ENCODE assay signal across 8 cellular contexts in the genomic region with DNA sequence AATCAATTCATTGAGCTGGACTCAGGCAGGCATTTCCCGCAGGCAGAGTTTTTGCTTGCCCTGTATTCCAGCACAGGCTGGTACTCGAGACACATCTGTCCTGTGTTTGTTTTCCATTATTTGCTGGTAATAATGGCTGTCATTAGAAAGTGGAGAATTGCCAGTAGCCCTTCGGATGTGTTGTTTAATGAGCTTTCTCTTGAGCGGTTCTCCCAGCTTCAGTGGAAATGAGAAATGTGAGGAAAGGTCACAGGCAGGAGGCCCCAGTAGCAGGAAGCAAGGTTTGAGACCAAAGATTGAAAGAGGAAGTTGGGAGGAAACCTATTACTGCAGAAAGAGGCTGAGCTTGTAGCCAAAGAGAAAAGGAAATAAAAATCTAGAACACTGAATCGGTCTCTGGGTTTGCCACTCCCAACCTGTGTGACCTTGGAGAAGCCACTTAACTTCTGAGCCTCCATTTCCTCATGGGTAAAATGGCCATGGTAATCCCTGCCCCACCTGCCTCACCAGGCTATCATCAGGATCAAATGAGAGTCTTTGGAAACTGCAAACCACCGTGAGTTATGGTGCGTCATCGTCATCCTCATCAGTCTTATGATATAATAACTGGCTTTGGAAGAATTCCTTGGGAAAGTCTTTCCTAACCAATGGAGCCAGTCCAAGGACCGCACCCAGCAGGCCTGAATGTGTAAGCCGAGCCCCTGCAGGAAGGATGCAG.
A peak's percentile ranks its signal among the peaks of the same experiment; 100 is the strongest.
DNase-seq lines count a peak whose midpoint lies in the region; ATAC-seq, FAIRE-seq and TF ChIP-seq lines count a peak whose summit lies in the region.

No MANE protein-coding gene starts in this region.

- CTCF ChIA-PET in activated naive CD4-positive, alpha-beta T cell treated with anti-CD3 and anti-CD28 coated beads for 36 hours (lab: Charles Lee), result interaction anchor here (0.6 to 1.0 kb wide), 3 partner anchors 44 to 108 kb away, joined by 3 read pairs; no protein-coding TSS in a partner anchor

- no peaks in the 10 kb centered on the region for H3K27me3 ChIP-seq in bronchial epithelial cell (ENCODE audit: control insufficient read depth, insufficient read depth, low read length)
- no peaks in the 10 kb centered on the region for H3K27me3 ChIP-seq in mucosa of rectum (ENCODE audit: control insufficient read depth in 2 of 2, insufficient read depth in 2 of 2, low read length in 2 of 2)

- peak overlapping the region; percentile 49 to 61 for H3K9ac ChIP-seq in mucosa of rectum (ENCODE audit: low read depth in 1 of 2, low read length in 2 of 2)

- H3K4me3 ChIP-seq in bronchial epithelial cell (ENCODE audit: low read depth, low read length) (no peak overlapping the region), mucosa of rectum (ENCODE audit: low read length in 2 of 2) (peak overlapping the region; percentile 9 to 33)

- H3K27ac Mint-ChIP-seq in activated naive CD4-positive, alpha-beta T cell treated with anti-CD3 and anti-CD28 coated beads for 36 hours, result peak overlapping the region; percentile 74

- peaks cover 3% of the 10 kb centered on the region for H3K9me3 Mint-ChIP-seq in activated naive CD4-positive, alpha-beta T cell treated with anti-CD3 and anti-CD28 coated beads for 36 hours

- peaks cover 25 to 31% of the 10 kb centered on the region in 2 donors for H3K4me1 ChIP-seq in mucosa of rectum (ENCODE audit: control insufficient read depth in 2 of 2, insufficient read depth in 2 of 2, low read length in 2 of 2)

- no peaks in the 10 kb centered on the region for H3K9me3 ChIP-seq in mucosa of rectum (ENCODE audit: control insufficient read depth in 2 of 2, low read length in 2 of 2)

- peak overlapping the region; percentile 85 to 86 for H3K27ac ChIP-seq in mucosa of rectum (ENCODE audit: low read depth in 2 of 2, low read length in 2 of 2)

- peak; percentile 95 for FAIRE-seq in bronchial epithelial cell (lab: Jason Lieb, UNC)

- no peak overlapping the region for H3K4me3 Mint-ChIP-seq in activated naive CD4-positive, alpha-beta T cell treated with anti-CD3 and anti-CD28 coated beads for 36 hours

- DNase-seq in activated naive CD4-positive, alpha-beta T cell treated with anti-CD3 and anti-CD28 coated beads for 36 hours, result no peak
- DNase-seq in activated naive CD4-positive, alpha-beta T cell treated with Interleukin-2 at 50 U/mL for 16 hours, result no peak
- DNase-seq in NOMO-1 (lab: John Stamatoyannopoulos, UW; ENCODE audit: unreplicated experiment in 2 of 2), result peak; percentile 72 to 93
- DNase-seq in bronchial epithelial cell (ENCODE audit: low read depth), result peak; percentile 99
- no peak for DNase-seq in HuH-7 (ENCODE audit: low spot score)
- no peak for DNase-seq in stimulated activated CD4-positive, alpha-beta T cell treated with anti-CD3 and anti-CD28 coated beads, Interleukin-2, amount 100 ng/mL, for 48 hours

- H3K36me3 ChIP-seq in bronchial epithelial cell (ENCODE audit: control insufficient read depth, insufficient read depth, low read length) (peaks cover 16% of the 10 kb centered on the region), mucosa of rectum (ENCODE audit: control insufficient read depth in 2 of 2, insufficient read depth in 2 of 2, low read length in 2 of 2) (peaks cover 5 to 10% of the 10 kb centered on the region in 2 donors)

- no peak for ATAC-seq in HG02938 (IDR thresholded peaks at IDR 0.05; ENCODE audit: unreplicated experiment)

- intact Hi-C loops in activated naive CD4-positive, alpha-beta T cell treated with anti-CD3 and anti-CD28 coated beads for 36 hours (cut with micrococcal nuclease), result no loop called here

- peaks cover 45% of the 10 kb centered on the region for H3K36me3 Mint-ChIP-seq in activated naive CD4-positive, alpha-beta T cell treated with anti-CD3 and anti-CD28 coated beads for 36 hours (ENCODE audit: low read depth)

- peaks cover 76% of the 10 kb centered on the region for H3K4me1 Mint-ChIP-seq in activated naive CD4-positive, alpha-beta T cell treated with anti-CD3 and anti-CD28 coated beads for 36 hours (ENCODE audit: low read depth)

- TF ChIP-seq CTCF in bronchial epithelial cell (IDR thresholded peaks at IDR 0.05; ENCODE audit: insufficient read depth, low read length, severe bottlenecking), result peak; percentile 3

- no peaks in the 10 kb centered on the region for H3K27me3 Mint-ChIP-seq in activated naive CD4-positive, alpha-beta T cell treated with anti-CD3 and anti-CD28 coated beads for 36 hours (ENCODE audit: low read depth)

Comparison
In these comparisons a context has a peak if more than half of its experiments do, and no peak if none do; other contexts are left out.
1. DNase-seq: peak in NOMO-1 (2 of 2) and bronchial epithelial cell (single experiment); none in activated naive CD4-positive, alpha-beta T cell treated with anti-CD3 and anti-CD28 coated beads for 36 hours (single experiment), activated naive CD4-positive, alpha-beta T cell treated with Interleukin-2 at 50 U/mL for 16 hours (single experiment), HuH-7 (single experiment) and stimulated activated CD4-positive, alpha-beta T cell treated with anti-CD3 and anti-CD28 coated beads, Interleukin-2, amount 100 ng/mL, for 48 hours (0 of 2).